Comparison of ENCODE assay signal across 11 cellular contexts in the genomic region with DNA sequence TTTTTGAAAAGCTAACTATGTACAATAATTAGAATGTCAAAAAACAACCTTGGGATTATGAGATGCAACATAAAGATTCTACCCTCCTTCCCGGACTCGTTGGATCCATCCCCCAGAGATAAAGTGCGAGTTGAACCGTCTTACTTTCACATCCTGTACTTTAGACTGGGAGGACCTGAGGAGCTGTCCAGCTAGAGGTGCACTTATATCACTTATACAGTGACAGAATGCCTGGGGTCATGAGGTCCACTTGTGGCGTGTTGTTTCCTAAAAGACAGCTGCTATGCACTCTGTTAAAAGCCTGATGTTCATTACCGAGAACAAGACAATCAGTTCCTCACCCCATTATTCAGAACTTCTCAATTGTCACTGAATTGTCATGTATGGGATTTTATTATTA. TPM values are rescaled to one million over a fixed set of nuclear protein-coding genes. Genes with fewer than 3 reads are reported as not detected.
DNase-seq lines count a peak whose midpoint lies in the region; ATAC-seq and TF ChIP-seq lines count a peak whose summit lies in the region.
"Had no signal": no experiment of that assay in that cellular context is flagged by ENCODE, and none has a peak within 500 bp of the region (broad histone marks: within the 10 kb centered on the region; RNA-seq: fewer than 3 reads in every experiment).

No MANE protein-coding gene starts in this region.

- no peaks in the 10 kb centered on the region for H3K27me3 ChIP-seq in Peyer's patch
- no peaks in the 10 kb centered on the region for H3K27me3 ChIP-seq in stomach

- H3K27me3 Mint-ChIP-seq in activated naive CD4-positive, alpha-beta T cell treated with anti-CD3 and anti-CD28 coated beads for 36 hours (ENCODE audit: low read depth), result no peaks in the 10 kb centered on the region
- peaks cover 5% of the 10 kb centered on the region for H3K27me3 Mint-ChIP-seq in glutamatergic neuron (ENCODE audit: unreplicated experiment)

- TF ChIP-seq POLR2A in Peyer's patch (IDR thresholded peaks at IDR 0.05), result no peak
- no peak for TF ChIP-seq POLR2A in stomach (IDR thresholded peaks at IDR 0.05)

- H3K27ac Mint-ChIP-seq in activated naive CD4-positive, alpha-beta T cell treated with anti-CD3 and anti-CD28 coated beads for 36 hours, result peak overlapping the region; percentile 94
- peak overlapping the region; percentile 41 for H3K27ac Mint-ChIP-seq in glutamatergic neuron (ENCODE audit: unreplicated experiment)

- H3K4me3 Mint-ChIP-seq in activated naive CD4-positive, alpha-beta T cell treated with anti-CD3 and anti-CD28 coated beads for 36 hours, result peak overlapping the region; percentile 90
- H3K4me3 Mint-ChIP-seq in glutamatergic neuron (ENCODE audit: unreplicated experiment), result peak overlapping the region; percentile 99

- intact Hi-C loops in activated naive CD4-positive, alpha-beta T cell treated with anti-CD3 and anti-CD28 coated beads for 36 hours (cut with micrococcal nuclease), result loop anchor here (5.0 to 10.0 kb wide), 3 partner anchors 226 to 623 kb away; a partner anchor contains a TSS
- intact Hi-C loops in stomach (cut with DNase I; ENCODE audit: low total_unique reads), result loop anchor here (5.0 kb wide), 1 partner anchor 63 kb away; no protein-coding TSS in a partner anchor

- H3K4me1 Mint-ChIP-seq in activated naive CD4-positive, alpha-beta T cell treated with anti-CD3 and anti-CD28 coated beads for 36 hours (ENCODE audit: low read depth), result peaks cover 44% of the 10 kb centered on the region
- peaks cover 11% of the 10 kb centered on the region for H3K4me1 Mint-ChIP-seq in glutamatergic neuron (ENCODE audit: low read depth, unreplicated experiment)

- CTCF ChIA-PET in activated naive CD4-positive, alpha-beta T cell treated with anti-CD3 and anti-CD28 coated beads for 36 hours (lab: Charles Lee), result interaction anchor here (0.6 to 8.5 kb wide), 5 partner anchors 8 to 365 kb away, joined by 3 to 180 read pairs (median 5); no protein-coding TSS in a partner anchor

- TF ChIP-seq CTCF in Peyer's patch (IDR thresholded peaks at IDR 0.05) (no peak), glutamatergic neuron (IDR thresholded peaks at IDR 0.05; ENCODE audit: partially characterized antibody, unreplicated experiment) (no peak), stomach (IDR thresholded peaks at IDR 0.05) (no peak)

- peaks cover 4% of the 10 kb centered on the region for H3K36me3 Mint-ChIP-seq in activated naive CD4-positive, alpha-beta T cell treated with anti-CD3 and anti-CD28 coated beads for 36 hours (ENCODE audit: low read depth)
- no peaks in the 10 kb centered on the region for H3K36me3 Mint-ChIP-seq in glutamatergic neuron (ENCODE audit: unreplicated experiment)

- no peaks in the 10 kb centered on the region for H3K9me3 Mint-ChIP-seq in activated naive CD4-positive, alpha-beta T cell treated with anti-CD3 and anti-CD28 coated beads for 36 hours
- H3K9me3 Mint-ChIP-seq in glutamatergic neuron (ENCODE audit: unreplicated experiment), result peaks cover 11% of the 10 kb centered on the region

- H3K4me3 ChIP-seq in Peyer's patch (peak overlapping the region in 1 of 4 donors; percentile 11), stomach (no peak overlapping the region)

- peak overlapping the region; percentile 3 to 99 (median 96) for H3K27ac ChIP-seq in Peyer's patch
- peak overlapping the region in 3 of 5 donors; percentile 97 to 99 (median 97) for H3K27ac ChIP-seq in stomach
- H3K27ac ChIP-seq: KMS-11 had no signal

- ATAC-seq in HG03469 (IDR thresholded peaks at IDR 0.05; ENCODE audit: unreplicated experiment), result no peak

- WGBS in stomach, 5 donors, result 61 to 75% (median 66%) methylated on average over 6 of the region's 6 CpGs

- H3K4me1 ChIP-seq in Peyer's patch (peaks cover 0 to 22% (median 10%) of the 10 kb centered on the region in 4 donors), stomach (peaks cover 5 to 59% (median 41%) of the 10 kb centered on the region in 4 donors)

- H3K9me3 ChIP-seq in Peyer's patch (no peaks in the 10 kb centered on the region), stomach (no peaks in the 10 kb centered on the region)

- no peaks in the 10 kb centered on the region for H3K36me3 ChIP-seq in Peyer's patch
- no peaks in the 10 kb centered on the region for H3K36me3 ChIP-seq in stomach

- no peak for TF ChIP-seq EP300 in stomach (IDR thresholded peaks at IDR 0.05)

- no peak for DNase-seq in activated naive CD4-positive, alpha-beta T cell treated with anti-CD3 and anti-CD28 coated beads for 36 hours
- DNase-seq in activated naive CD4-positive, alpha-beta T cell treated with Interleukin-2 at 50 U/mL for 16 hours, result no peak
- DNase-seq in Peyer's patch, result peak in 1 of 3 donors; percentile 60
- DNase-seq in glutamatergic neuron, result no peak
- DNase-seq in stomach, result no peak
- no peak for DNase-seq in SKM-1 treated with dmso at 0.1 percent for 144 hours (lab: John Stamatoyannopoulos, UW; ENCODE audit: unreplicated experiment)
- DNase-seq in stimulated activated CD8-positive, alpha-beta memory T cell treated with anti-CD3 and anti-CD28 coated beads, Interleukin-4, amount 100 ng/mL, for 48 hours, result no peak
- DNase-seq: activated effector memory CD4-positive, alpha-beta T cell treated with Interleukin-2 at 50 U/mL for 16 hours; NCI-H510A had no signal

RNA-seq across cellular contexts. Expression of a gene that starts 2.1 kb away (rescaled TPM):
- 10 to 100 TPM; 23.2 to 24.1 TPM for total RNA-seq in activated naive CD4-positive, alpha-beta T cell treated with anti-CD3 and anti-CD28 coated beads for 36 hours
- total RNA-seq in Peyer's patch (10 to 100 TPM; 18.2 to 24.6 (median 22.2) TPM), glutamatergic neuron (ENCODE audit: unreplicated experiment) (153 TPM), stomach (10 to 100 TPM; 11.3 to 88.1 (median 47.9) TPM)
- 1 to 10 TPM; 2.1 to 8.0 (median 5.4) TPM for polyA plus RNA-seq in stomach

RNA-seq across cellular contexts. Expression of a gene that starts 9.1 kb away (rescaled TPM):
- total RNA-seq in activated naive CD4-positive, alpha-beta T cell treated with anti-CD3 and anti-CD28 coated beads for 36 hours, result 100 to 1,000 TPM; 631 to 641 TPM
- 100 to 1,000 TPM in 1 of 4 donors, 10 to 100 TPM in 3; 23.3 to 103 (median 46.0) TPM for total RNA-seq in Peyer's patch
- 43.3 TPM for total RNA-seq in glutamatergic neuron (ENCODE audit: unreplicated experiment)
- 10 to 100 TPM in 3 of 5 donors, 1 to 10 TPM in 1, under 1 TPM in 1; 0.87 to 77.5 (median 21.4) TPM for total RNA-seq in stomach
- polyA plus RNA-seq in stomach, result 10 to 100 TPM; 77.9 to 82.3 (median 78.2) TPM

RNA-seq across cellular contexts. Expression of a gene that starts 16.0 kb away (rescaled TPM):
- 10 to 100 TPM; 86.3 to 90.5 TPM for total RNA-seq in activated naive CD4-positive, alpha-beta T cell treated with anti-CD3 and anti-CD28 coated beads for 36 hours
- 10 to 100 TPM; 46.5 to 90.8 (median 62.9) TPM for total RNA-seq in Peyer's patch
- total RNA-seq in glutamatergic neuron (ENCODE audit: unreplicated experiment), result 78.2 TPM
- total RNA-seq in stomach, result 100 to 1,000 TPM in 1 of 5 donors, 10 to 100 TPM in 4; 30.9 to 100 (median 46.7) TPM
- 100 to 1,000 TPM in 2 of 3 donors, 10 to 100 TPM in 1; 80.4 to 166 (median 151) TPM for polyA plus RNA-seq in stomach

Comparison
In these comparisons a context has a peak if more than half of its experiments do, and no peak if none do; other contexts are left out.
1. RNA of a gene that starts 9.1 kb away (total RNA-seq): 631 to 641 TPM in activated naive CD4-positive, alpha-beta T cell treated with anti-CD3 and anti-CD28 coated beads for 36 hours; 23.3 to 103 TPM in Peyer's patch, 43.3 TPM in glutamatergic neuron (single experiment) and 0.87 to 77.5 TPM in stomach; every median in the first group is over 4 times any median in the second.